Comparison of ENCODE assay signal across 24 cellular contexts in the genomic region with DNA sequence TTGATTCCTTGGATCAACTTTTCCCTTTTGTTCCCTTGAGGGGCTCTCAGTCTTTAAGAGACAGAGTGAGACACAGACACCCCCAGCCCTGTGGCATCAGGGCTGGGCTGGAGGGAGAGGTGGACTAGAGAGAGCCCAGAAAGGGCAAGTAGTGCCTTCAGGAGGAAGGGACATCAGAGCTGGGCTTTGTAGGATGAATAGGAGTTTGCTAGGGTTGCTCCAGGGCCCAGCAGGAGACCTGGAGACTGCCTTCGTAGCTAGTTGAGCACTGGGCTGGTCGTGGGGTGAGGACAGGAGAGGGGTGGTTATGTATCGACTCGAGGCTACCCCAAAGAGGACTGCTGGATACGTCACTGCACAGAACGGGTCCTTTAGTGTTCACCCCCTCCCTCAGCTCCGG. TPM values are rescaled to one million over a fixed set of nuclear protein-coding genes. Genes with fewer than 3 reads are reported as not detected.
A peak's percentile ranks its signal among the peaks of the same experiment; 100 is the strongest.
DNase-seq lines count a peak whose midpoint lies in the region; ATAC-seq and TF ChIP-seq lines count a peak whose summit lies in the region.
"Had no signal": no experiment of that assay in that cellular context is flagged by ENCODE, and none has a peak within 500 bp of the region (broad histone marks: within the 10 kb centered on the region; RNA-seq: fewer than 3 reads in every experiment).

No MANE protein-coding gene starts in this region.

- no peaks in the 10 kb centered on the region for H3K9me3 Mint-ChIP-seq in Caco-2 (ENCODE audit: unreplicated experiment)
- H3K9me3 Mint-ChIP-seq in dendritic cell treated with granulocyte-macrophage colony-stimulating factor and Interleukin-4, amounts not matched to agents 40 ng/mL and 50 ng/mL, for 4 days, result no peaks in the 10 kb centered on the region
- H3K9me3 Mint-ChIP-seq in stimulated activated naive CD8-positive, alpha-beta T cell treated with anti-CD3 and anti-CD28 coated beads, Interleukin-15, amount 100 ng/mL, for 72 hours, result no peaks in the 10 kb centered on the region
- H3K9me3 Mint-ChIP-seq: HFFc6 had no signal

- H3K27ac Mint-ChIP-seq in Caco-2 (ENCODE audit: unreplicated experiment), result peak overlapping the region; percentile 1
- H3K27ac Mint-ChIP-seq in dendritic cell treated with granulocyte-macrophage colony-stimulating factor and Interleukin-4, amounts not matched to agents 40 ng/mL and 50 ng/mL, for 4 days, result peak overlapping the region; percentile 63
- peak overlapping the region; percentile 35 to 88 for H3K27ac Mint-ChIP-seq in stimulated activated naive CD8-positive, alpha-beta T cell treated with anti-CD3 and anti-CD28 coated beads, Interleukin-15, amount 100 ng/mL, for 72 hours
- H3K27ac Mint-ChIP-seq: HFFc6 had no signal

- TF ChIP-seq CTCF in Caco-2 (IDR thresholded peaks at IDR 0.05; ENCODE audit: insufficient read depth in 1 of 2, low read depth in 1 of 2, low read length in 1 of 2, severe bottlenecking in 1 of 2, unreplicated experiment in 1 of 2) (no peak), GM13976 (IDR thresholded peaks at IDR 0.05; ENCODE audit: borderline replicate concordance, control extremely low read depth, extremely low read depth, insufficient read depth, missing control alignments) (no peak), sigmoid colon (IDR thresholded peaks at IDR 0.05) (no peak)

- POLR2A ChIA-PET in Caco-2 (lab: Charles Lee), result no interaction called here

- peak overlapping the region in 10 of 11 experiments; percentile 9 to 100 (median 78); a peak in 18 of 22 replicates for H3K9ac ChIP-seq in BLaER1 treated with 17β-estradiol and CSF1 and Interleukin-3, amounts not matched to agents 10 nM and 100 nM
- H3K9ac ChIP-seq: GM23248 had no signal

- no peak for ATAC-seq in stimulated activated naive CD8-positive, alpha-beta T cell treated with anti-CD3 and anti-CD28 coated beads, Interleukin-15, amount 100 ng/mL, for 72 hours
- ATAC-seq: Right ventricle myocardium inferior had no signal

- H3K27me3 ChIP-seq in BLaER1 treated with 17β-estradiol and CSF1 and Interleukin-3, amounts not matched to agents 10 nM and 100 nM, result no peaks in the 10 kb centered on the region
- H3K27me3 ChIP-seq in Caco-2 (replicated peaks; ENCODE audit: control insufficient read depth, insufficient read depth, low read length) (no peaks in the 10 kb centered on the region), sigmoid colon (no peaks in the 10 kb centered on the region)
- H3K27me3 ChIP-seq: MG63, SJCRH30 had no signal

- peaks cover 7% of the 10 kb centered on the region for H3K4me1 Mint-ChIP-seq in Caco-2 (ENCODE audit: low read depth, unreplicated experiment)
- peaks cover 91% of the 10 kb centered on the region for H3K4me1 Mint-ChIP-seq in dendritic cell treated with granulocyte-macrophage colony-stimulating factor and Interleukin-4, amounts not matched to agents 40 ng/mL and 50 ng/mL, for 4 days (ENCODE audit: low read depth)
- peaks cover 32% of the 10 kb centered on the region for H3K4me1 Mint-ChIP-seq in stimulated activated naive CD8-positive, alpha-beta T cell treated with anti-CD3 and anti-CD28 coated beads, Interleukin-15, amount 100 ng/mL, for 72 hours

- in situ Hi-C loops in GM13976 (cut with MboI; ENCODE audit: low sequenced_read_pairs, unreplicated experiment), result no loop called here

- TF ChIP-seq EP300 in sigmoid colon (IDR thresholded peaks at IDR 0.05), result no peak

- H3K27ac ChIP-seq in BLaER1 treated with 17β-estradiol and CSF1 and Interleukin-3, amounts not matched to agents 10 nM and 100 nM, result peak overlapping the region in 10 of 11 experiments; percentile 54 to 98 (median 93); a peak in 20 of 22 replicates
- H3K27ac ChIP-seq in sigmoid colon, result no peak overlapping the region
- H3K27ac ChIP-seq: A549, C4-2B, GM23248, PC-9, SJCRH30 had no signal

- 94 to 98% methylated on average over 7 of the region's 7 CpGs for WGBS in sigmoid colon, 2 donors

- no TSS peak for BruUV-seq in Caco-2 (replicated peaks; lab: Mats Ljungman, UMichigan)

- peaks cover 70 to 92% (median 82%) of the 10 kb centered on the region in 11 experiments for H3K36me3 ChIP-seq in BLaER1 treated with 17β-estradiol and CSF1 and Interleukin-3, amounts not matched to agents 10 nM and 100 nM
- H3K36me3 ChIP-seq in Caco-2 (ENCODE audit: control insufficient read depth, insufficient read depth, low read length), result no peaks in the 10 kb centered on the region; the same call in 1 of the 2 replicates
- peaks cover 27 to 61% (median 46%) of the 10 kb centered on the region in 4 donors for H3K36me3 ChIP-seq in sigmoid colon

- intact Hi-C loops in Caco-2 (cut with micrococcal nuclease; ENCODE audit: unreplicated experiment) (no loop called here), sigmoid colon (cut with DNase I) (no loop called here)
- intact Hi-C loops in dendritic cell treated with granulocyte-macrophage colony-stimulating factor and Interleukin-4, amounts not matched to agents 40 ng/mL and 50 ng/mL, for 4 days (cut with micrococcal nuclease), result no loop called here

- no peak overlapping the region for H3K4me3 Mint-ChIP-seq in Caco-2 (ENCODE audit: unreplicated experiment)
- no peak overlapping the region for H3K4me3 Mint-ChIP-seq in dendritic cell treated with granulocyte-macrophage colony-stimulating factor and Interleukin-4, amounts not matched to agents 40 ng/mL and 50 ng/mL, for 4 days
- no peak overlapping the region for H3K4me3 Mint-ChIP-seq in stimulated activated naive CD8-positive, alpha-beta T cell treated with anti-CD3 and anti-CD28 coated beads, Interleukin-15, amount 100 ng/mL, for 72 hours
- H3K4me3 Mint-ChIP-seq: HFFc6 had no signal

- no peaks in the 10 kb centered on the region for H3K27me3 Mint-ChIP-seq in Caco-2 (ENCODE audit: insufficient read depth, unreplicated experiment)
- no peaks in the 10 kb centered on the region for H3K27me3 Mint-ChIP-seq in dendritic cell treated with granulocyte-macrophage colony-stimulating factor and Interleukin-4, amounts not matched to agents 40 ng/mL and 50 ng/mL, for 4 days
- H3K27me3 Mint-ChIP-seq in stimulated activated naive CD8-positive, alpha-beta T cell treated with anti-CD3 and anti-CD28 coated beads, Interleukin-15, amount 100 ng/mL, for 72 hours, result no peaks in the 10 kb centered on the region

- H3K4me3 ChIP-seq in BLaER1 treated with 17β-estradiol and CSF1 and Interleukin-3, amounts not matched to agents 10 nM and 100 nM, result no peak overlapping the region
- no peak overlapping the region for H3K4me3 ChIP-seq in Caco-2 (ENCODE audit: low read depth, low read length)
- H3K4me3 ChIP-seq in sigmoid colon, result no peak overlapping the region
- H3K4me3 ChIP-seq: A549, GM23248, MG63, PC-9, SJCRH30 had no signal

- H4K20me1 ChIP-seq in BLaER1 treated with 17β-estradiol and CSF1 and Interleukin-3, amounts not matched to agents 10 nM and 100 nM, result peaks cover 69 to 99% (median 82%) of the 10 kb centered on the region in 11 experiments

- H3K4me2 ChIP-seq in BLaER1 treated with 17β-estradiol and CSF1 and Interleukin-3, amounts not matched to agents 10 nM and 100 nM, result peak overlapping the region in 8 of 11 experiments; percentile 9 to 99 (median 97); a peak in 14 of 22 replicates
- H3K4me2 ChIP-seq: A549, PC-9 had no signal

- peaks cover 43 to 89% (median 79%) of the 10 kb centered on the region in 10 experiments for H3K4me1 ChIP-seq in BLaER1 treated with 17β-estradiol and CSF1 and Interleukin-3, amounts not matched to agents 10 nM and 100 nM
- H3K4me1 ChIP-seq in Caco-2, result peaks cover 8% of the 10 kb centered on the region; the same call in 1 of the 2 replicates
- peaks cover 0 to 31% (median 26%) of the 10 kb centered on the region in 4 donors for H3K4me1 ChIP-seq in sigmoid colon

- peaks cover 0 to 4% (median 0%) of the 10 kb centered on the region in 11 experiments; a peak in 1 of 22 replicates for H3K9me3 ChIP-seq in BLaER1 treated with 17β-estradiol and CSF1 and Interleukin-3, amounts not matched to agents 10 nM and 100 nM (replicated peaks in 1 of 11)
- H3K9me3 ChIP-seq in Caco-2 (no peaks in the 10 kb centered on the region), sigmoid colon (no peaks in the 10 kb centered on the region)
- H3K9me3 ChIP-seq: A549, MG63, SJCRH30 had no signal

- TF ChIP-seq POLR2A in sigmoid colon (IDR thresholded peaks at IDR 0.05), result no peak

- CTCF ChIA-PET in Caco-2 (lab: Charles Lee), result no interaction called here

- no peak for DNase-seq in Caco-2
- DNase-seq in stimulated activated naive CD8-positive, alpha-beta T cell treated with anti-CD3 and anti-CD28 coated beads, Interleukin-15, amount 100 ng/mL, for 72 hours, result no peak
- DNase-seq in GM13976 (ENCODE audit: low spot score), result no peak
- no peak for DNase-seq in sigmoid colon
- no peak for DNase-seq in Kasumi-1 (lab: John Stamatoyannopoulos, UW)
- DNase-seq: AML-193, GM23248, H7, HFFc6, KBM-7, MG63, NCI-H1105 treated with DMSO at 0.1 percent for 48 hours, NCI-H146, NCI-H1930, NCI-H446 treated with DMSO at 0.1 percent for 48 hours, NCI-H526, NCI-H82, PC-9, SJCRH30 had no signal

- peaks cover 17% of the 10 kb centered on the region for H3K36me3 Mint-ChIP-seq in Caco-2 (ENCODE audit: insufficient read depth, unreplicated experiment)
- peaks cover 100% of the 10 kb centered on the region for H3K36me3 Mint-ChIP-seq in dendritic cell treated with granulocyte-macrophage colony-stimulating factor and Interleukin-4, amounts not matched to agents 40 ng/mL and 50 ng/mL, for 4 days (ENCODE audit: low read depth)

RNA-seq across cellular contexts. Expression of gene MAP1S, which starts 5.4 kb away (rescaled TPM):
- total RNA-seq in Caco-2 (2022) (51.4 and 58.2 TPM in 2 replicates), sigmoid colon (10 to 100 TPM; 13.3 to 35.8 (median 16.6) TPM)
- polyA plus RNA-seq in sigmoid colon, result 10 to 100 TPM; 13.8 to 20.6 (median 15.7) TPM

RNA-seq across cellular contexts. Expression of gene FCHO1, which starts 26.6 kb away (rescaled TPM):
- total RNA-seq in Caco-2 (2022), result 0.35 and 0.39 TPM in 2 replicates
- total RNA-seq in sigmoid colon, result 1 to 10 TPM; 1.8 to 5.8 (median 4.4) TPM
- 10 to 100 TPM in 1 of 3 donors, 1 to 10 TPM in 2; 1.2 to 14.4 (median 2.5) TPM for polyA plus RNA-seq in sigmoid colon

RNA-seq across cellular contexts. Expression of gene UNC13A, which starts 36.5 kb away (rescaled TPM):
- total RNA-seq in Caco-2 (2022) (0.18 and 0.23 TPM in 2 replicates), sigmoid colon (under 1 TPM; 0.16 to 0.83 (median 0.70) TPM)
- under 1 TPM; under 0.01 to 0.60 (median 0.23) TPM for polyA plus RNA-seq in sigmoid colon

Comparison
In these comparisons a context has a peak if more than half of its experiments do, and no peak if none do; other contexts are left out.
1. H3K27ac ChIP-seq: peak in BLaER1 treated with 17β-estradiol and CSF1 and Interleukin-3, amounts not matched to agents 10 nM and 100 nM (10 of 11); none in sigmoid colon (0 of 4).
2. H3K27ac Mint-ChIP-seq: peak in every context shown above with its lines; median percentile 63 in dendritic cell treated with granulocyte-macrophage colony-stimulating factor and Interleukin-4, amounts not matched to agents 40 ng/mL and 50 ng/mL, for 4 days; 62 in stimulated activated naive CD8-positive, alpha-beta T cell treated with anti-CD3 and anti-CD28 coated beads, Interleukin-15, amount 100 ng/mL, for 72 hours; 1 in Caco-2.